Comparison of ENCODE assay signal across 8 cellular contexts in the genomic region with DNA sequence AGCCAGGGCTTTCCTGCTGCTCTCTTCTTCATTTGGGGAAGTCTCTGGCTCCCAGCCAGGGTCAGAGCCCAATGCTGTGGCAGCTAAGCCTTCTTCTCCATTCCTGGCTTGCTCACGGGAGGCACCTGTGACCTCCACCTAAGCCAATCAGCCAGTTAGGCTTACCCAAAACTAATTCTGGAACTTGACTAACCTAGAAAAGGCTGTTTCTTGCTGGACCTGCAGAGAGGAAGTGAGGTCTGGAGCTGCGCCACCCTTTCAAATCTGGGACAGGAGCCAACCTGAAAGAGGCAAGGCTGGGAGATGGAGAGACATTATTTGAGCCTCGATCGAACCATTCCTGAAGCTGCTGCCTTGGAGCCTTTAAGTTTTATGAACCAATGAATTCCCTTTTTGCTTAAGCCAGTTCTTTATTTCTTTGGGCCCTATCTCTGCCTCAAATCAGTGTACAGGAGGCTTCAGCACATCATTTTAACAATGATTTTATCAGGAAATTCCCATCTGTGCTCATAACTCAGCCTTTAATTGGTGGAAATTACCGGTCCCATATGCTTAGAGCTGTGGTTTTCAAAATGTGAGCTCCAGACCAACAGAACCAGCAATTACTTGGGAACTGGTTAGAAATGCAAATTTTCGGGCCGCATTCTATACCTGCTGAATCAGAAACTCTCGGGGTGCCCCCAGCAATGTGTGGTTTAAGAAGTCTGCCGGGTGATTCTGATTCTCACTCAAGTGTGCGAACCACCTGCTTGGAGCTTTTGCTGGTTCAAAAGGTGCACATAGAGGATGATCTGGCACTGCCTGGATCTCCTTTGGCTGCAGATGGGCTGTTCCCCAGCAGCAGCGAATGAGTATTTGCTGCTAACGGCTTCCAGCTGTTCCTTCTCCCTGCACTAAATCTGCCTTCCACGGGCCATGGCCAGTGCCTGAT. TPM values are rescaled to one million over a fixed set of nuclear protein-coding genes. Genes with fewer than 3 reads are reported as not detected.
DNase-seq lines count a peak whose midpoint lies in the region; ATAC-seq and TF ChIP-seq lines count a peak whose summit lies in the region.

No MANE protein-coding gene starts in this region.

- TF ChIP-seq EP300 in tibial nerve (IDR thresholded peaks at IDR 0.05): no peak

- DNase-seq in GM06990 (ENCODE audit: extremely low read depth, insufficient read length) (peak; percentile 57), choroid plexus epithelial cell (ENCODE audit: low read depth) (peak; percentile 81), tibial nerve (ENCODE audit: low spot score in 2 of 2) (peak; percentile 35 to 56), HK-2 (ENCODE audit: unreplicated experiment) (no peak), KG1 (lab: John Stamatoyannopoulos, UW) (no peak)
- DNase-seq in stimulated activated CD4-positive, alpha-beta T cell treated with anti-CD3 and anti-CD28 coated beads, Interleukin-4, amount 100 ng/mL, for 1 hour: no peak

- H2AFZ ChIP-seq in KMS-11 (ENCODE audit: low read depth): peak overlapping the region; percentile 34; the same call in 1 of the 2 replicates

- TF ChIP-seq CTCF in GM06990 (IDR thresholded peaks at IDR 0.05; ENCODE audit: insufficient read depth, low read length, poor library complexity, severe bottlenecking) (no peak), KMS-11 (conservative IDR thresholded peaks at IDR 0.05; ENCODE audit: low read depth, low read length) (no peak), choroid plexus epithelial cell (conservative IDR thresholded peaks at IDR 0.05; ENCODE audit: low read depth, low read length) (no peak), tibial nerve (IDR thresholded peaks at IDR 0.05) (no peak)

- H3K27me3 ChIP-seq in GM06990 (replicated peaks; ENCODE audit: control insufficient read depth, insufficient read depth, low read length) (no peaks in the 10 kb centered on the region; the same call in 1 of the 2 replicates), KMS-11 (ENCODE audit: insufficient read depth, low read depth) (no peaks in the 10 kb centered on the region), tibial nerve (no peaks in the 10 kb centered on the region)

- peak overlapping the region; percentile 73 for H3K27ac ChIP-seq in KMS-11
- no peak overlapping the region for H3K27ac ChIP-seq in tibial nerve

- H3K4me3 ChIP-seq in GM06990 (replicated peaks; ENCODE audit: low read depth, low read length) (no peak overlapping the region), KMS-11 (IDR thresholded peaks at IDR 0.05; ENCODE audit: insufficient read depth, low read depth, low read length) (no peak overlapping the region), choroid plexus epithelial cell (ENCODE audit: low read depth, low read length) (no peak overlapping the region), tibial nerve (no peak overlapping the region)

- no peak overlapping the region; the same call in 1 of the 2 replicates for H3K9ac ChIP-seq in KMS-11

- no peaks in the 10 kb centered on the region for H3K79me2 ChIP-seq in KMS-11 (ENCODE audit: insufficient read depth, low read depth)

- H3K4me2 ChIP-seq in KMS-11: peak overlapping the region; percentile 87

- no peaks in the 10 kb centered on the region for H4K20me1 ChIP-seq in KMS-11 (ENCODE audit: insufficient read depth)

- ATAC-seq in GM21619 (IDR thresholded peaks at IDR 0.05; ENCODE audit: unreplicated experiment): peak; percentile 82

- H3K4me1 ChIP-seq in KMS-11 (ENCODE audit: low read depth, poor library complexity, severe bottlenecking): peaks cover 66% of the 10 kb centered on the region
- H3K4me1 ChIP-seq in tibial nerve: peaks cover 0 to 17% (median 2%) of the 10 kb centered on the region in 4 donors

- WGBS in tibial nerve, 2 donors: 66 to 72% methylated on average over 13 of the region's 13 CpGs

- H3K36me3 ChIP-seq in GM06990 (ENCODE audit: control insufficient read depth, insufficient read depth, low read length) (no peaks in the 10 kb centered on the region), KMS-11 (ENCODE audit: insufficient read depth) (no peaks in the 10 kb centered on the region), tibial nerve (no peaks in the 10 kb centered on the region)

- H3K9me3 ChIP-seq in tibial nerve: no peaks in the 10 kb centered on the region

- no peak for TF ChIP-seq POLR2A in tibial nerve (IDR thresholded peaks at IDR 0.05)

RNA-seq across cellular contexts. Expression of a gene that starts 35.9 kb away (rescaled TPM):
- 10 to 100 TPM; 13.8 to 39.0 (median 23.0) TPM for total RNA-seq in tibial nerve

Comparison
In these comparisons a context has a peak if more than half of its experiments do, and no peak if none do; other contexts are left out.
1. DNase-seq: peak in GM06990 (single experiment), choroid plexus epithelial cell (single experiment) and tibial nerve (2 of 2); none in HK-2 (single experiment), stimulated activated CD4-positive, alpha-beta T cell treated with anti-CD3 and anti-CD28 coated beads, Interleukin-4, amount 100 ng/mL, for 1 hour (single experiment) and KG1 (single experiment).